10 cellular contexts compared by ENCODE assay signal in the genomic region with DNA sequence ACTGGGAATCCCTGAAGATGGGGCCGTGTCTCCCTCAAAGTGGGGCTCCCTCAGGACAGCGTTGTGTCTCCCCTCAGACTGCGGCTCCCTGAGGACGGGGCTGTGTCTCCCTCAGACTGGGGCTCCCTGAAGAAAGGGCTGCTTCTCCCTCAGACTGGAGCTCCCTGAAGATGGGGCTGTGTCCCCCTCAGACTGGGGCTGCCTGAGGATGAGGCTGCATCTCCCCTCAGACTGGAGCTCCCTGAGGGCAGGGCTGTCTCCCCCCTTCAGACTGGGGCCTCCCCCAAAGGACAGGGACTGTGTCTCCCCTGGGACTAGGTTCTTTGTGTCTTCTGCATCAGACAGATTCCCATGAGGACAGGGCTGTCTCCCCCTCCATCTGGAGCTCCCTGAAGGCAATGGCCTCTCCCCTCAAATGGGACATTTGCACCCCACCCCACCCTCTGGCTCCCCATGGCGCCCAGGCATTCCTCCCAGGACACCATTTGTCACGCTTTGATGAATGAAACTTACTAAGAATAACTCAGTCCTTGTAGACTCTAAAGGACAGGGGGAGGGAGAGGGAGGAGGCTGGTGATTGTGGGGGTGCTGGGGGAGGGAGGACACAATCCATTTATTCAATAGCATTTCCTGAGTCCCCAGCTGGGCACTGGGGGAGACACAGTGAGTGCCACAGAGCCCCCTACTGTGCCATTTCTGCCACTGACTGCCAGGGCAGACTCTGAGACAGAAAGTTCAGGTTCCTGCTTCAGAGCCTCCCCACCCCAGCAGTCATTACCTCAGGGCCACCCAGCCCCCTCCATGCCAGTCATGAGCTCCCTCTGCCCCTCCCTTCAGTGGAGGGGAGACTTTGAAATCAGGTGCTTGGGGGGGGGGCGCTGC.
DNase-seq lines count a peak whose midpoint lies in the region; ATAC-seq and TF ChIP-seq lines count a peak whose summit lies in the region.
"Had no signal": no experiment of that assay in that cellular context is flagged by ENCODE, and none has a peak within 500 bp of the region (broad histone marks: within the 10 kb centered on the region; RNA-seq: fewer than 3 reads in every experiment).

No MANE protein-coding gene starts in this region.

- H3K4me2 ChIP-seq in PC-3 (ENCODE audit: low read length), result no peak overlapping the region

- peak; percentile 15 for DNase-seq in stimulated activated CD4-positive, alpha-beta T cell treated with anti-CD3 and anti-CD28 coated beads, Interleukin-1b, Interleukin-23, amount 100 ng/mL, for 48 hours
- no peak for DNase-seq in stimulated activated CD4-positive, alpha-beta T cell treated with anti-CD3 and anti-CD28 coated beads, Interleukin-4, amount 100 ng/mL, for 24 hours
- peak; percentile 29 for DNase-seq in PC-3
- peak; percentile 35 for DNase-seq in fibroblast of the aortic adventitia (ENCODE audit: low read depth)
- no peak for DNase-seq in activated CD4-positive, alpha-beta T cell treated with anti-CD3 and anti-CD28 coated beads for 4 hours
- no peak for DNase-seq in NCI-H510A treated with DMSO at 0.1 percent for 48 hours (lab: John Stamatoyannopoulos, UW)
- DNase-seq in NCI-H2196 (lab: John Stamatoyannopoulos, UW; ENCODE audit: unreplicated experiment), result no peak
- DNase-seq: activated effector memory CD4-positive, alpha-beta T cell treated with Interleukin-2 at 50 U/mL for 16 hours; islet precursor cell had no signal

- no peaks in the 10 kb centered on the region for H3K36me3 ChIP-seq in PC-3 (ENCODE audit: low read depth, low read length)

- H3K9ac ChIP-seq in PC-3 (ENCODE audit: low read length), result no peak overlapping the region

- H3K9me3 ChIP-seq in PC-3 (ENCODE audit: low read length), result no peaks in the 10 kb centered on the region

- no peaks in the 10 kb centered on the region for H3F3A ChIP-seq in PC-3 (ENCODE audit: low read length, unreplicated experiment)

- POLR2A ChIA-PET in PC-3 (lab: Charles Lee; ENCODE audit: unreplicated experiment), result no interaction called here

- no peak overlapping the region for H2AFZ ChIP-seq in PC-3 (ENCODE audit: low read length)

- H4K20me1 ChIP-seq in PC-3 (ENCODE audit: low read length), result no peaks in the 10 kb centered on the region

- no peaks in the 10 kb centered on the region for H3K79me2 ChIP-seq in PC-3 (ENCODE audit: low read length)

- no peak overlapping the region for H3K4me3 ChIP-seq in PC-3 (ENCODE audit: low read length)
- H3K4me3 ChIP-seq in fibroblast of the aortic adventitia (ENCODE audit: low read depth, low read length), result no peak overlapping the region

- CTCF ChIA-PET in PC-3 (lab: Charles Lee), result no interaction called here

- peaks cover 10% of the 10 kb centered on the region for H3K4me1 ChIP-seq in PC-3 (ENCODE audit: insufficient read depth, low read length)

- no peak overlapping the region for H3K27ac ChIP-seq in PC-3 (ENCODE audit: low read length)

- TF ChIP-seq CTCF in PC-3 (conservative IDR thresholded peaks at IDR 0.05; ENCODE audit: low read depth, low read length) (peak; percentile 53), fibroblast of the aortic adventitia (IDR thresholded peaks at IDR 0.05; ENCODE audit: insufficient read depth, low read length) (peak; percentile 45)

- peak; percentile 60 for ATAC-seq in PC-3
- ATAC-seq in HG03039 (IDR thresholded peaks at IDR 0.05; ENCODE audit: unreplicated experiment), result no peak

- no peaks in the 10 kb centered on the region for H3K9me2 ChIP-seq in PC-3 (replicated peaks; ENCODE audit: low read length)

- H3K27me3 ChIP-seq in PC-3 (ENCODE audit: low read length), result no peaks in the 10 kb centered on the region

- BruUV-seq in PC-3 (replicated peaks; lab: Mats Ljungman, UMichigan), result no TSS peak

- intact Hi-C loops in PC-3 (cut with micrococcal nuclease), result no loop called here

Comparison
In these comparisons a context has a peak if more than half of its experiments do, and no peak if none do; other contexts are left out.
1. DNase-seq: peak in stimulated activated CD4-positive, alpha-beta T cell treated with anti-CD3 and anti-CD28 coated beads, Interleukin-1b, Interleukin-23, amount 100 ng/mL, for 48 hours (single experiment), PC-3 (single experiment) and fibroblast of the aortic adventitia (single experiment); none in stimulated activated CD4-positive, alpha-beta T cell treated with anti-CD3 and anti-CD28 coated beads, Interleukin-4, amount 100 ng/mL, for 24 hours (single experiment), activated CD4-positive, alpha-beta T cell treated with anti-CD3 and anti-CD28 coated beads for 4 hours (0 of 2), NCI-H510A treated with DMSO at 0.1 percent for 48 hours (single experiment) and NCI-H2196 (single experiment).